ENCODE assay signal across 8 cellular contexts in the genomic region with DNA sequence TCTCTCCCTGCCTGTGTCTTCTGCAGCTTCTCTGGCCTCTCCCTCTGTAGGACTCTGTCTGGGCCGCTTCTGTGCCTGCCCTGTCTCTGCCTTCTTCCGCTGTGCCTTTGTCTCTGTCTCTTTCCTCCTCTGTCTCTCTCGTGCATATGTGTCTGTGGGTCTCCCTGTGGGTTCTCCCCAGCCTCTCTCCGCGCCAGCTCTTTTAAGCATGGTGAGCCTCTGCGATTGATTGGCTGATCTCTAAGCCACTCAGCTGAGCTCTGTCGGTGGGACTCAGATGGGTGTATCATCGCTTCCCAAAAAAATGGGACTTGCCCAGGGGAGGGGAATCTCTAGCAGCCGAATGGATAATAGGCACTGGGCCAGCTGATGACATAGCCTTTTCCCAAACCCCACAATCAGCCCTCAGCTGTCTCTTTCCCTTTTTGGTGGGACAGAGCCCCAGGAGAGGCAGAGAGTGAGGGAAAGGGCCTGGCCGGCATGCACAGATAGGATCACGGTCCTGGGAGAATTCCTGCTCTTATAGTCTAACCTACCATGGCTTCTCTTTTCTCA. TPM values are rescaled to one million over a fixed set of nuclear protein-coding genes. Genes with fewer than 3 reads are reported as not detected.
DNase-seq lines count a peak whose midpoint lies in the region; ATAC-seq and TF ChIP-seq lines count a peak whose summit lies in the region.

A gene with protein sequence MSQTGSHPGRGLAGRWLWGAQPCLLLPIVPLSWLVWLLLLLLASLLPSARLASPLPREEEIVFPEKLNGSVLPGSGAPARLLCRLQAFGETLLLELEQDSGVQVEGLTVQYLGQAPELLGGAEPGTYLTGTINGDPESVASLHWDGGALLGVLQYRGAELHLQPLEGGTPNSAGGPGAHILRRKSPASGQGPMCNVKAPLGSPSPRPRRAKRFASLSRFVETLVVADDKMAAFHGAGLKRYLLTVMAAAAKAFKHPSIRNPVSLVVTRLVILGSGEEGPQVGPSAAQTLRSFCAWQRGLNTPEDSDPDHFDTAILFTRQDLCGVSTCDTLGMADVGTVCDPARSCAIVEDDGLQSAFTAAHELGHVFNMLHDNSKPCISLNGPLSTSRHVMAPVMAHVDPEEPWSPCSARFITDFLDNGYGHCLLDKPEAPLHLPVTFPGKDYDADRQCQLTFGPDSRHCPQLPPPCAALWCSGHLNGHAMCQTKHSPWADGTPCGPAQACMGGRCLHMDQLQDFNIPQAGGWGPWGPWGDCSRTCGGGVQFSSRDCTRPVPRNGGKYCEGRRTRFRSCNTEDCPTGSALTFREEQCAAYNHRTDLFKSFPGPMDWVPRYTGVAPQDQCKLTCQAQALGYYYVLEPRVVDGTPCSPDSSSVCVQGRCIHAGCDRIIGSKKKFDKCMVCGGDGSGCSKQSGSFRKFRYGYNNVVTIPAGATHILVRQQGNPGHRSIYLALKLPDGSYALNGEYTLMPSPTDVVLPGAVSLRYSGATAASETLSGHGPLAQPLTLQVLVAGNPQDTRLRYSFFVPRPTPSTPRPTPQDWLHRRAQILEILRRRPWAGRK (minus strand): TSS at position 178 of the 555 bp plus-strand sequence. CDS start 427 bp downstream, outside the sequence.

- no peaks in the 10 kb centered on the region for H3K27me3 ChIP-seq in trophoblast cell (ENCODE audit: insufficient read depth, low read length)

- peaks cover 27 to 31% of the 10 kb centered on the region in 2 experiments for H3K4me1 ChIP-seq in trophoblast cell (ENCODE audit: control insufficient read depth in 1 of 2, insufficient read depth in 2 of 2, low read length in 2 of 2)

- H3K4ac ChIP-seq in trophoblast cell (ENCODE audit: low read depth, low read length): no peak within 1 kb of the TSS

- no peak within 1 kb of the TSS for H3K4me3 ChIP-seq in trophoblast cell (ENCODE audit: low read depth, low read length)

- H2AFZ ChIP-seq in trophoblast cell (ENCODE audit: insufficient read depth, low read length, poor library complexity): peak within 1 kb of the TSS; percentile 58

- TF ChIP-seq CTCF in activated CD8-positive, alpha-beta T cell treated with anti-CD3 and anti-CD28 coated beads for 36 hours (IDR thresholded peaks at IDR 0.05): no peak
- TF ChIP-seq CTCF in GM13977 (IDR thresholded peaks at IDR 0.05; ENCODE audit: extremely low read depth, insufficient read depth, missing control alignments): no peak

- peak within 1 kb of the TSS; percentile 64 for H4K8ac ChIP-seq in trophoblast cell (ENCODE audit: low read depth, low read length)

- CTCF ChIA-PET in activated CD8-positive, alpha-beta T cell treated with anti-CD3 and anti-CD28 coated beads for 36 hours (lab: Charles Lee): interaction anchor here (0.7 to 18.7 kb wide), 5 partner anchors 8 to 183 kb away, joined by 3 to 306 read pairs (median 4); a partner anchor contains a TSS

- no peak within 1 kb of the TSS for H2BK120ac ChIP-seq in trophoblast cell (ENCODE audit: insufficient read depth, low read length, poor library complexity)

- peaks cover 14% of the 10 kb centered on the region for H3K79me1 ChIP-seq in trophoblast cell (ENCODE audit: low read length)

- peak within 1 kb of the TSS; percentile 33 for H3K14ac ChIP-seq in trophoblast cell (ENCODE audit: low read length)

- no peaks in the 10 kb centered on the region for H3K27me3 Mint-ChIP-seq in activated CD8-positive, alpha-beta T cell treated with anti-CD3 and anti-CD28 coated beads for 36 hours

- no peak for ATAC-seq in activated CD8-positive, alpha-beta T cell treated with anti-CD3 and anti-CD28 coated beads for 36 hours
- ATAC-seq in HG02642 (IDR thresholded peaks at IDR 0.05; ENCODE audit: poor library complexity, unreplicated experiment): no peak

- no peak within 1 kb of the TSS for H3K4me2 ChIP-seq in trophoblast cell (ENCODE audit: low read length)

- POLR2A ChIA-PET in activated CD8-positive, alpha-beta T cell treated with anti-CD3 and anti-CD28 coated beads for 36 hours (lab: Charles Lee): interaction anchor here (1.2 to 6.3 kb wide), 2 partner anchors 22 to 24 kb away, joined by 3 to 82 read pairs; a partner anchor contains a TSS

- peaks cover 44% of the 10 kb centered on the region for H3K4me1 Mint-ChIP-seq in activated CD8-positive, alpha-beta T cell treated with anti-CD3 and anti-CD28 coated beads for 36 hours (ENCODE audit: low read depth)

- peak within 1 kb of the TSS; percentile 96 for H3K27ac Mint-ChIP-seq in activated CD8-positive, alpha-beta T cell treated with anti-CD3 and anti-CD28 coated beads for 36 hours

- in situ Hi-C loops in GM13977 (cut with MboI; ENCODE audit: low pct_unique_long_range_greater_than_20kb, low sequenced_read_pairs, unreplicated experiment): loop anchor here (25.0 kb wide), 1 partner anchor 513 kb away; a partner anchor contains a TSS

- peaks cover 6% of the 10 kb centered on the region for H3K79me2 ChIP-seq in trophoblast cell (ENCODE audit: control insufficient read depth, insufficient read depth, low read length, poor library complexity)

- H3K4me3 Mint-ChIP-seq in activated CD8-positive, alpha-beta T cell treated with anti-CD3 and anti-CD28 coated beads for 36 hours: peak within 1 kb of the TSS; percentile 89

- peak within 1 kb of the TSS; percentile 70 for H2BK12ac ChIP-seq in trophoblast cell (ENCODE audit: low read length)

- no peak within 1 kb of the TSS for H4K12ac ChIP-seq in trophoblast cell (ENCODE audit: low read depth, low read length)

- intact Hi-C loops in activated CD8-positive, alpha-beta T cell treated with anti-CD3 and anti-CD28 coated beads for 36 hours (cut with micrococcal nuclease): loop anchor here (10.0 kb wide), 1 partner anchor 106 kb away; a partner anchor contains a TSS
- intact Hi-C loops in head of caudate nucleus (cut with DNase I): no loop called here

- WGBS in trophoblast cell (ENCODE audit: extremely low coverage, insufficient coverage, insufficient read length): no CpG with 5 or more reads among the region's 11 CpGs

- H4K91ac ChIP-seq in trophoblast cell (ENCODE audit: low read depth, low read length): no peak within 1 kb of the TSS

- no peak within 1 kb of the TSS for H3K23ac ChIP-seq in trophoblast cell (ENCODE audit: low read length)

- peak; percentile 95 for DNase-seq in EH (ENCODE audit: low read depth)
- DNase-seq in activated CD8-positive, alpha-beta T cell treated with anti-CD3 and anti-CD28 coated beads for 36 hours: no peak
- DNase-seq in head of caudate nucleus: peak; percentile 47 to 95 (median 90)
- DNase-seq in trophoblast cell: no peak
- no peak for DNase-seq in cerebellar nuclear complex (lab: John Stamatoyannopoulos, UW)
- DNase-seq in NCI-H524 (lab: John Stamatoyannopoulos, UW): no peak
- DNase-seq in GM13977 (ENCODE audit: low spot score): no peak

- H2AK5ac ChIP-seq in trophoblast cell (ENCODE audit: low read length): no peak within 1 kb of the TSS

- peaks cover 2 to 4% of the 10 kb centered on the region in 2 experiments for H3K36me3 ChIP-seq in trophoblast cell (ENCODE audit: control insufficient read depth in 1 of 2, insufficient read depth in 2 of 2, low read length in 2 of 2)

- H3K27ac ChIP-seq in trophoblast cell (ENCODE audit: low read depth, low read length): no peak within 1 kb of the TSS

- H3K9me3 Mint-ChIP-seq in activated CD8-positive, alpha-beta T cell treated with anti-CD3 and anti-CD28 coated beads for 36 hours: no peaks in the 10 kb centered on the region

- H3K18ac ChIP-seq in trophoblast cell (ENCODE audit: low read length): no peak within 1 kb of the TSS

- H3K9ac ChIP-seq in trophoblast cell (ENCODE audit: low read length): no peak within 1 kb of the TSS

- peaks cover 10% of the 10 kb centered on the region for H3K36me3 Mint-ChIP-seq in activated CD8-positive, alpha-beta T cell treated with anti-CD3 and anti-CD28 coated beads for 36 hours (ENCODE audit: low read depth)

- no peaks in the 10 kb centered on the region for H3K9me3 ChIP-seq in trophoblast cell (ENCODE audit: insufficient read depth, low read depth, low read length)

- no peak within 1 kb of the TSS for H2BK5ac ChIP-seq in trophoblast cell (ENCODE audit: low read depth, low read length, poor library complexity)

RNA-seq across cellular contexts. Expression of the gene that starts here (rescaled TPM):
- total RNA-seq in activated CD8-positive, alpha-beta T cell treated with anti-CD3 and anti-CD28 coated beads for 36 hours: 1 to 10 TPM; 1.1 to 1.8 TPM
- polyA plus RNA-seq in trophoblast cell (2013): 0.53 and 0.60 TPM in 2 replicates

Comparison
In these comparisons a context has a peak if more than half of its experiments do, and no peak if none do; other contexts are left out.
1. DNase-seq: peak in EH (single experiment) and head of caudate nucleus (42 of 42); none in activated CD8-positive, alpha-beta T cell treated with anti-CD3 and anti-CD28 coated beads for 36 hours (single experiment), trophoblast cell (0 of 2), cerebellar nuclear complex (0 of 2), NCI-H524 (0 of 2) and GM13977 (single experiment).